8 cellular contexts compared by ENCODE assay signal in the genomic region with DNA sequence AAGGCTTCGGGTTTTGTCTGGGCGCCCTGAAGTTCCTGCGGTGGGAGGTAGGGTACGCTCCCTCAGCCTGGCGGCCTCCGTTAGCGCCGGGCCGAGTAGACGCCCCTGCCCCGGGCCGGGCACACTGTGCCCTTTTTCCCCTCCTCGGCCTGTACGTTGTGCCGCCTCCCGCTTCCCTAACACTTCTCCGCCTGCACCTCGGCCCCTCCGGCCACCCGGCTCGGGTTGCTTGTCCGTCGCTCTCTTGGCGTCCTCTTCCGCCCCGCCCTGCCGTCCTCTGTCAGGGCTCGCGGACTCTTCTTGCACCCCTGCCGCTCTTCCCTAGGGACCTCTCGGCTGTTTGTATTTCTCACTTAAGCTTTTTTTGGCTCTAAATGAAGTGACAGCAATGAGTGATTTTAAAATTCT. TPM values are rescaled to one million over a fixed set of nuclear protein-coding genes. Genes with fewer than 3 reads are reported as not detected.
DNase-seq lines count a peak whose midpoint lies in the region; ATAC-seq and TF ChIP-seq lines count a peak whose summit lies in the region.

No MANE protein-coding gene starts in this region.

- H3K9me3 Mint-ChIP-seq in CD8-positive, alpha-beta T cell: no peaks in the 10 kb centered on the region
- no peaks in the 10 kb centered on the region for H3K9me3 Mint-ChIP-seq in activated T-helper 2 cell treated with anti-CD3 and anti-CD28 coated beads, Interferon-gamma antibody, Interleukin-2, Interleukin-4, amounts not matched to agents 10 μg/mL and 5 μg/mL and 100 μg/mL, durations not matched to agents 14 hours and 24 hours and 36 hours

- peak overlapping the region; percentile 78 for H3K27ac ChIP-seq in CD8-positive, alpha-beta T cell (ENCODE audit: low read depth, low read length)
- H3K27ac ChIP-seq in right cardiac atrium (ENCODE audit: low read length): peak overlapping the region; percentile 97

- H3K27me3 Mint-ChIP-seq in CD8-positive, alpha-beta T cell (ENCODE audit: low read depth): peaks cover 6% of the 10 kb centered on the region
- H3K27me3 Mint-ChIP-seq in activated T-helper 2 cell treated with anti-CD3 and anti-CD28 coated beads, Interferon-gamma antibody, Interleukin-2, Interleukin-4, amounts not matched to agents 10 μg/mL and 5 μg/mL and 100 μg/mL, durations not matched to agents 14 hours and 24 hours and 36 hours (ENCODE audit: low read depth): no peaks in the 10 kb centered on the region

- TF ChIP-seq CTCF in CD8-positive, alpha-beta T cell (IDR thresholded peaks at IDR 0.05): peak; percentile 36

- CTCF ChIA-PET in CD8-positive, alpha-beta T cell (lab: Charles Lee): interaction anchor here (0.7 kb wide), 1 partner anchor 37 kb away, joined by 3 read pairs; no protein-coding TSS in a partner anchor

- peak overlapping the region; percentile 95 for H3K4me3 Mint-ChIP-seq in CD8-positive, alpha-beta T cell
- peak overlapping the region; percentile 93 for H3K4me3 Mint-ChIP-seq in activated T-helper 2 cell treated with anti-CD3 and anti-CD28 coated beads, Interferon-gamma antibody, Interleukin-2, Interleukin-4, amounts not matched to agents 10 μg/mL and 5 μg/mL and 100 μg/mL, durations not matched to agents 14 hours and 24 hours and 36 hours (ENCODE audit: low read depth)

- no peaks in the 10 kb centered on the region for H3K36me3 ChIP-seq in CD8-positive, alpha-beta T cell (ENCODE audit: insufficient read depth, low read length)

- ATAC-seq in CD8-positive, alpha-beta T cell: peak; percentile 41
- peak; percentile 29 for ATAC-seq in GM18520 (IDR thresholded peaks at IDR 0.05; ENCODE audit: unreplicated experiment)
- peak; percentile 47 for ATAC-seq in HG02970 (IDR thresholded peaks at IDR 0.05; ENCODE audit: low FRiP score, unreplicated experiment)
- peak; percentile 43 to 62 for ATAC-seq in right cardiac atrium

- intact Hi-C loops in CD8-positive, alpha-beta T cell (cut with DNase I, micrococcal nuclease): loop anchor here (1.0 to 10.0 kb wide), 12 partner anchors 29 to 812 kb away; a partner anchor contains a TSS
- intact Hi-C loops in activated T-helper 2 cell treated with anti-CD3 and anti-CD28 coated beads, Interferon-gamma antibody, Interleukin-2, Interleukin-4, amounts not matched to agents 10 μg/mL and 5 μg/mL and 100 μg/mL, durations not matched to agents 14 hours and 24 hours and 36 hours (cut with micrococcal nuclease): loop anchor here (1.0 to 10.0 kb wide), 4 partner anchors 25 to 298 kb away; a partner anchor contains a TSS
- intact Hi-C loops in right cardiac atrium (cut with DNase I): loop anchor here in 1 of 4 donors (10.0 kb wide), 1 partner anchor 80 kb away; no protein-coding TSS in a partner anchor

- H3K4me1 ChIP-seq in CD8-positive, alpha-beta T cell (ENCODE audit: insufficient read depth, low read length): no peaks in the 10 kb centered on the region
- H3K4me1 ChIP-seq in right cardiac atrium (ENCODE audit: control insufficient read depth, insufficient read depth, low read length): no peaks in the 10 kb centered on the region

- peak overlapping the region; percentile 98 for H3K27ac Mint-ChIP-seq in CD8-positive, alpha-beta T cell
- H3K27ac Mint-ChIP-seq in activated T-helper 2 cell treated with anti-CD3 and anti-CD28 coated beads, Interferon-gamma antibody, Interleukin-2, Interleukin-4, amounts not matched to agents 10 μg/mL and 5 μg/mL and 100 μg/mL, durations not matched to agents 14 hours and 24 hours and 36 hours: peak overlapping the region; percentile 99

- peak overlapping the region; percentile 82 for H3K4me3 ChIP-seq in CD8-positive, alpha-beta T cell (ENCODE audit: low read depth, low read length)
- H3K4me3 ChIP-seq in right cardiac atrium (ENCODE audit: low read length) (peak overlapping the region; percentile 93), skeletal muscle cell (ENCODE audit: low read depth, low read length) (peak overlapping the region; percentile 66)

- DNase-seq in CD8-positive, alpha-beta T cell: peak in 1 of 7 experiments; percentile 7
- DNase-seq in NCI-H2196 treated with DMSO at 0.1 percent for 48 hours (lab: John Stamatoyannopoulos, UW; ENCODE audit: unreplicated experiment) (peak; percentile 18), right cardiac atrium (peak; percentile 50 to 78 (median 75)), skeletal muscle cell (ENCODE audit: low read depth) (no peak)
- DNase-seq in activated T-helper 2 cell treated with anti-CD3 and anti-CD28 coated beads, Interferon-gamma antibody, Interleukin-2, Interleukin-4, amounts not matched to agents 10 μg/mL and 5 μg/mL and 100 μg/mL, durations not matched to agents 14 hours and 24 hours and 36 hours (ENCODE audit: low spot score): no peak
- DNase-seq in activated CD4-positive, alpha-beta T cell treated with anti-CD3 and anti-CD28 coated beads, Interleukin-2, amount 50 U/mL, for 4 hours: no peak

- under 1% methylated on average over 31 of the region's 31 CpGs for WGBS in right cardiac atrium

- no peaks in the 10 kb centered on the region for H3K27me3 ChIP-seq in CD8-positive, alpha-beta T cell (ENCODE audit: insufficient read depth, low read length)
- H3K27me3 ChIP-seq in right cardiac atrium (ENCODE audit: control insufficient read depth, insufficient read depth): no peaks in the 10 kb centered on the region

- H3K9me3 ChIP-seq in CD8-positive, alpha-beta T cell (ENCODE audit: low read length): no peaks in the 10 kb centered on the region
- no peaks in the 10 kb centered on the region for H3K9me3 ChIP-seq in right cardiac atrium (ENCODE audit: control insufficient read depth, low read length)

- H3K36me3 Mint-ChIP-seq in CD8-positive, alpha-beta T cell: peaks cover 4% of the 10 kb centered on the region
- H3K36me3 Mint-ChIP-seq in activated T-helper 2 cell treated with anti-CD3 and anti-CD28 coated beads, Interferon-gamma antibody, Interleukin-2, Interleukin-4, amounts not matched to agents 10 μg/mL and 5 μg/mL and 100 μg/mL, durations not matched to agents 14 hours and 24 hours and 36 hours (ENCODE audit: low read depth): no peaks in the 10 kb centered on the region

- POLR2A ChIA-PET in CD8-positive, alpha-beta T cell (lab: Charles Lee): interaction anchor here (2.2 kb wide), 1 partner anchor 25 kb away, joined by 11 read pairs; a partner anchor contains a TSS

- peaks cover 20% of the 10 kb centered on the region for H3K4me1 Mint-ChIP-seq in CD8-positive, alpha-beta T cell (ENCODE audit: low read depth)
- peaks cover 24% of the 10 kb centered on the region for H3K4me1 Mint-ChIP-seq in activated T-helper 2 cell treated with anti-CD3 and anti-CD28 coated beads, Interferon-gamma antibody, Interleukin-2, Interleukin-4, amounts not matched to agents 10 μg/mL and 5 μg/mL and 100 μg/mL, durations not matched to agents 14 hours and 24 hours and 36 hours (ENCODE audit: low read depth)

RNA-seq across cellular contexts. Expression of a gene that starts 0.4 kb away (rescaled TPM):
- under 1 TPM; 0.83 to 0.98 TPM for total RNA-seq in CD8-positive, alpha-beta T cell
- total RNA-seq in activated T-helper 2 cell treated with anti-CD3 and anti-CD28 coated beads, Interferon-gamma antibody, Interleukin-2, Interleukin-4, amounts not matched to agents 10 μg/mL and 5 μg/mL and 100 μg/mL, durations not matched to agents 14 hours and 24 hours and 36 hours: 30.6 and 30.8 TPM in 2 replicates
- total RNA-seq in right cardiac atrium: 1 to 10 TPM in 1 of 4 donors, under 1 TPM in 3; 0.39 to 1.6 (median 0.50) TPM
- 0.14 TPM for polyA plus RNA-seq in right cardiac atrium

RNA-seq across cellular contexts. Expression of a gene that starts 25.3 kb away (rescaled TPM):
- 10 to 100 TPM; 20.1 to 24.3 TPM for total RNA-seq in CD8-positive, alpha-beta T cell
- 18.6 and 18.8 TPM in 2 replicates for total RNA-seq in activated T-helper 2 cell treated with anti-CD3 and anti-CD28 coated beads, Interferon-gamma antibody, Interleukin-2, Interleukin-4, amounts not matched to agents 10 μg/mL and 5 μg/mL and 100 μg/mL, durations not matched to agents 14 hours and 24 hours and 36 hours
- total RNA-seq in right cardiac atrium: 1 to 10 TPM; 8.0 to 9.7 (median 9.0) TPM
- polyA plus RNA-seq in right cardiac atrium: 7.6 TPM

RNA-seq across cellular contexts. Expression of a gene that starts 29.6 kb away (rescaled TPM):
- 10 to 100 TPM; 18.3 to 20.3 TPM for total RNA-seq in CD8-positive, alpha-beta T cell
- 32.7 and 34.0 TPM in 2 replicates for total RNA-seq in activated T-helper 2 cell treated with anti-CD3 and anti-CD28 coated beads, Interferon-gamma antibody, Interleukin-2, Interleukin-4, amounts not matched to agents 10 μg/mL and 5 μg/mL and 100 μg/mL, durations not matched to agents 14 hours and 24 hours and 36 hours
- total RNA-seq in right cardiac atrium: 10 to 100 TPM; 23.1 to 27.8 (median 24.7) TPM
- polyA plus RNA-seq in right cardiac atrium: 33.7 TPM

Comparison
In these comparisons a context has a peak if more than half of its experiments do, and no peak if none do; other contexts are left out.
1. DNase-seq: peak in NCI-H2196 treated with DMSO at 0.1 percent for 48 hours (single experiment) and right cardiac atrium (3 of 3); none in activated T-helper 2 cell treated with anti-CD3 and anti-CD28 coated beads, Interferon-gamma antibody, Interleukin-2, Interleukin-4, amounts not matched to agents 10 μg/mL and 5 μg/mL and 100 μg/mL, durations not matched to agents 14 hours and 24 hours and 36 hours (single experiment), skeletal muscle cell (single experiment) and activated CD4-positive, alpha-beta T cell treated with anti-CD3 and anti-CD28 coated beads, Interleukin-2, amount 50 U/mL, for 4 hours (0 of 2).
2. RNA of a gene that starts 0.4 kb away (total RNA-seq): 30.6 to 30.8 TPM in activated T-helper 2 cell treated with anti-CD3 and anti-CD28 coated beads, Interferon-gamma antibody, Interleukin-2, Interleukin-4, amounts not matched to agents 10 μg/mL and 5 μg/mL and 100 μg/mL, durations not matched to agents 14 hours and 24 hours and 36 hours; 0.83 to 0.98 TPM in CD8-positive, alpha-beta T cell and 0.39 to 1.6 TPM in right cardiac atrium; every median in the first group is over 10 times any median in the second.
3. Peak in every context shown above with its lines, with median percentiles within 50 percentile points of each other: ATAC-seq and H3K4me3 ChIP-seq.